ENCODE assay signal across 8 cellular contexts in the genomic region with DNA sequence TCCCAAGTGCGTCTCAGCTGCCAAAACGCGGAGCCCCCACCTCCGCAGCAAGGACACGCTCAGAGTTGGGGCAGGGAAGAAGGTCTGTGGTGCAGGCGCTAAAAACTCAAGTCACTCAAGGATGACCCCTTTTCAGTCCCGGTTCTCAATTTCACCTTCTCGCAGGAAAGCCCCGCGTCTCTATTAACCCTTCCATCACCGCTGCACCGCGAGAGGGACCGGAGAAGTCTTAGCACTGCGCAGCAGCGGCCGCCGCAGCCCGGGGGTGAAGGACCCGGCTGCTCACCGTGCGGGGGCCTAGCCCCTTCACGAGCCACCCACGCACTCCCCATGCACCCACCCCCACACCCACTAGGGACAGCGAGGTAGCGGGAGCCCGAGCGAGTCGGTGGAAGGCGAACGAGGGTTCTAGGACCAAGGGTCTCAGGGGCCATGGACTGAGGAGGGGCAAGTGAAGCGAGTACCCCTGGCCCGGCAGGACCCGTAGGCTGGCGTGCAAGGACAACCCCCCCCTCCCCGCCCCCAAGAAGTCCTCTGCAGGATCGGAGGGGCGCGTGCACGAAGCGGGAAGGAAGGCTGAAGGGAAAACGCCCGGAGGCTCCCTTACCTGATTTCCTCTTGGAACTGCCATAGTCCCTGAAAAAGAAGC.
DNase-seq lines count a peak whose midpoint lies in the region; ATAC-seq, FAIRE-seq and TF ChIP-seq lines count a peak whose summit lies in the region.

No MANE protein-coding gene starts in this region.

- TF ChIP-seq CTCF in CD8-positive, alpha-beta T cell (IDR thresholded peaks at IDR 0.05), result no peak
- no peak for TF ChIP-seq CTCF in mucosa of descending colon (IDR thresholded peaks at IDR 0.05)

- WGBS in small intestine, 3 donors, result 30 to 39% (median 33%) methylated on average over 40 to 43 of the region's 43 CpGs

- peak; percentile 13 for ATAC-seq in CD8-positive, alpha-beta T cell
- ATAC-seq in HG03175 (IDR thresholded peaks at IDR 0.05; ENCODE audit: unreplicated experiment) (peak; percentile 54), mucosa of descending colon (no peak)

- H3K27me3 ChIP-seq in CD8-positive, alpha-beta T cell (ENCODE audit: insufficient read depth, low read length), result no peaks in the 10 kb centered on the region
- no peaks in the 10 kb centered on the region for H3K27me3 ChIP-seq in small intestine (ENCODE audit: control insufficient read depth in 2 of 2, insufficient read depth in 2 of 2, low read length in 2 of 2)

- H3K4me3 ChIP-seq in CD8-positive, alpha-beta T cell (ENCODE audit: low read depth, low read length), result peak overlapping the region; percentile 52
- no peak overlapping the region for H3K4me3 ChIP-seq in mucosa of descending colon
- peak overlapping the region in 1 of 2 donors; percentile 44 for H3K4me3 ChIP-seq in small intestine (ENCODE audit: low read depth in 1 of 2, low read length in 2 of 2)

- intact Hi-C loops in CD8-positive, alpha-beta T cell (cut with DNase I, micrococcal nuclease), result no loop called here
- intact Hi-C loops in mucosa of descending colon (cut with DNase I, micrococcal nuclease), result no loop called here

- H3K27me3 Mint-ChIP-seq in CD8-positive, alpha-beta T cell (ENCODE audit: low read depth), result peaks cover 5% of the 10 kb centered on the region
- no peaks in the 10 kb centered on the region for H3K27me3 Mint-ChIP-seq in activated naive CD4-positive, alpha-beta T cell treated with anti-CD3 and anti-CD28 coated beads, Interleukin-2, amount 50 U/mL, for 24 hours

- H3K4me1 Mint-ChIP-seq in CD8-positive, alpha-beta T cell (ENCODE audit: low read depth), result peaks cover 24% of the 10 kb centered on the region
- peaks cover 37% of the 10 kb centered on the region for H3K4me1 Mint-ChIP-seq in activated naive CD4-positive, alpha-beta T cell treated with anti-CD3 and anti-CD28 coated beads, Interleukin-2, amount 50 U/mL, for 24 hours

- H3K27ac Mint-ChIP-seq in CD8-positive, alpha-beta T cell, result peak overlapping the region; percentile 43
- no peak overlapping the region for H3K27ac Mint-ChIP-seq in activated naive CD4-positive, alpha-beta T cell treated with anti-CD3 and anti-CD28 coated beads, Interleukin-2, amount 50 U/mL, for 24 hours

- H3K4me1 ChIP-seq in CD8-positive, alpha-beta T cell (ENCODE audit: insufficient read depth, low read length), result peaks cover 26% of the 10 kb centered on the region
- H3K4me1 ChIP-seq in mucosa of descending colon (ENCODE audit: low read depth), result peaks cover 41% of the 10 kb centered on the region
- peaks cover 9 to 18% of the 10 kb centered on the region in 2 donors for H3K4me1 ChIP-seq in small intestine (ENCODE audit: control insufficient read depth in 2 of 2, insufficient read depth in 1 of 2, low read depth in 1 of 2, low read length in 1 of 2)

- H3K36me3 Mint-ChIP-seq in CD8-positive, alpha-beta T cell, result peaks cover 2% of the 10 kb centered on the region
- H3K36me3 Mint-ChIP-seq in activated naive CD4-positive, alpha-beta T cell treated with anti-CD3 and anti-CD28 coated beads, Interleukin-2, amount 50 U/mL, for 24 hours, result no peaks in the 10 kb centered on the region

- no peak overlapping the region for H3K27ac ChIP-seq in CD8-positive, alpha-beta T cell (ENCODE audit: low read depth, low read length)
- H3K27ac ChIP-seq in small intestine (ENCODE audit: low read depth in 1 of 2, low read length in 1 of 2), result peak overlapping the region in 1 of 2 donors; percentile 36

- CTCF ChIA-PET in CD8-positive, alpha-beta T cell (lab: Charles Lee), result no interaction called here

- no peaks in the 10 kb centered on the region for H3K9me3 Mint-ChIP-seq in CD8-positive, alpha-beta T cell
- no peaks in the 10 kb centered on the region for H3K9me3 Mint-ChIP-seq in activated naive CD4-positive, alpha-beta T cell treated with anti-CD3 and anti-CD28 coated beads, Interleukin-2, amount 50 U/mL, for 24 hours

- POLR2A ChIA-PET in CD8-positive, alpha-beta T cell (lab: Charles Lee), result no interaction called here

- DNase-seq in CD8-positive, alpha-beta T cell, result peak in 1 of 7 experiments; percentile 38
- DNase-seq in GM19240 (ENCODE audit: insufficient read length, low spot score) (peak; percentile 77), mucosa of descending colon (peak in 2 of 3 donors; percentile 48 to 66), small intestine (no peak), AG20443 (ENCODE audit: low spot score) (no peak), KG1 (lab: John Stamatoyannopoulos, UW) (no peak)

- peak overlapping the region; percentile 69 for H3K4me3 Mint-ChIP-seq in CD8-positive, alpha-beta T cell
- H3K4me3 Mint-ChIP-seq in activated naive CD4-positive, alpha-beta T cell treated with anti-CD3 and anti-CD28 coated beads, Interleukin-2, amount 50 U/mL, for 24 hours, result peak overlapping the region; percentile 37

- H3K9me3 ChIP-seq in CD8-positive, alpha-beta T cell (ENCODE audit: low read length), result no peaks in the 10 kb centered on the region
- no peaks in the 10 kb centered on the region for H3K9me3 ChIP-seq in mucosa of descending colon
- H3K9me3 ChIP-seq in small intestine (ENCODE audit: control insufficient read depth, low read depth), result no peaks in the 10 kb centered on the region

- no peaks in the 10 kb centered on the region for H3K36me3 ChIP-seq in CD8-positive, alpha-beta T cell (ENCODE audit: insufficient read depth, low read length)
- no peaks in the 10 kb centered on the region for H3K36me3 ChIP-seq in mucosa of descending colon (ENCODE audit: low read depth)
- no peaks in the 10 kb centered on the region for H3K36me3 ChIP-seq in small intestine (ENCODE audit: control insufficient read depth in 2 of 2, insufficient read depth in 2 of 2, low read length in 2 of 2)

- no peak for FAIRE-seq in small intestine (lab: Jason Lieb, UNC)

Comparison
In these comparisons a context has a peak if more than half of its experiments do, and no peak if none do; other contexts are left out.
1. DNase-seq: peak in GM19240 (single experiment) and mucosa of descending colon (2 of 3); none in small intestine (single experiment), AG20443 (single experiment) and KG1 (single experiment).